In genomic region chr1:151175036-151175741, GRCh38 we compare ENCODE assay signal across 22 cellular contexts. TPM values are rescaled to one million over a fixed set of nuclear protein-coding genes. Genes with fewer than 3 reads are reported as not detected.
A peak's percentile ranks its signal among the peaks of the same experiment; 100 is the strongest.
DNase-seq lines count a peak whose midpoint lies in the region; ATAC-seq and TF ChIP-seq lines count a peak whose summit lies in the region.
"Had no signal": no experiment of that assay in that cellular context is flagged by ENCODE, and none has a peak within 500 bp of the region (broad histone marks: within the 10 kb centered on the region; RNA-seq: fewer than 3 reads in every experiment).

No MANE protein-coding gene starts in this region.

- intact Hi-C loops in CD4-positive, alpha-beta T cell (cut with DNase I, micrococcal nuclease), result no loop called here

- H3K27me3 ChIP-seq in CD4-positive, alpha-beta T cell (ENCODE audit: control insufficient read depth, insufficient read depth, low read length), result no peaks in the 10 kb centered on the region
- H3K27me3 ChIP-seq: BLaER1 had no signal

- H3K36me3 Mint-ChIP-seq in CD4-positive, alpha-beta T cell (ENCODE audit: low read depth), result peaks cover 85% of the 10 kb centered on the region
- peaks cover 91% of the 10 kb centered on the region for H3K36me3 Mint-ChIP-seq in activated T-helper 17 cell treated with anti-CD3 and anti-CD28 coated beads, Interleukin-2, amount 50 U/mL, for 72 hours (ENCODE audit: low read depth)

- H3K27ac Mint-ChIP-seq in CD4-positive, alpha-beta T cell, result peak overlapping the region; percentile 12
- H3K27ac Mint-ChIP-seq in activated T-helper 17 cell treated with anti-CD3 and anti-CD28 coated beads, Interleukin-2, amount 50 U/mL, for 72 hours, result peak overlapping the region; percentile 60
- H3K27ac Mint-ChIP-seq: activated T-helper 2 cell treated with anti-CD3 and anti-CD28 coated beads, Interferon-gamma antibody, Interleukin-2, Interleukin-4, amounts not matched to agents 10 μg/mL and 5 μg/mL and 100 μg/mL, durations not matched to agents 14 hours and 24 hours and 36 hours; mesothelial cell of epicardium had no signal

- H3K9me3 Mint-ChIP-seq in CD4-positive, alpha-beta T cell, result no peaks in the 10 kb centered on the region
- H3K9me3 Mint-ChIP-seq in activated T-helper 17 cell treated with anti-CD3 and anti-CD28 coated beads, Interleukin-2, amount 50 U/mL, for 72 hours, result no peaks in the 10 kb centered on the region
- H3K9me3 Mint-ChIP-seq: activated CD4-positive, alpha-beta T cell treated with anti-CD3 and anti-CD28 coated beads, Interleukin-2, amount 10 ng/mL, durations not matched to agents 24 days and 14 days; activated T-helper 2 cell treated with anti-CD3 and anti-CD28 coated beads, Interferon-gamma antibody, Interleukin-2, Interleukin-4, amounts not matched to agents 10 μg/mL and 5 μg/mL and 100 μg/mL, durations not matched to agents 14 hours and 24 hours and 36 hours; mesothelial cell of epicardium had no signal

- no peak overlapping the region for H3K4me3 Mint-ChIP-seq in CD4-positive, alpha-beta T cell
- no peak overlapping the region for H3K4me3 Mint-ChIP-seq in activated T-helper 17 cell treated with anti-CD3 and anti-CD28 coated beads, Interleukin-2, amount 50 U/mL, for 72 hours
- H3K4me3 Mint-ChIP-seq: activated CD4-positive, alpha-beta T cell treated with anti-CD3 and anti-CD28 coated beads, Interleukin-2, amount 10 ng/mL, durations not matched to agents 24 days and 14 days; mesothelial cell of epicardium had no signal

- POLR2A ChIA-PET in CD4-positive, alpha-beta T cell (lab: Charles Lee), result interaction anchor here (0.9 to 1.2 kb wide), 3 partner anchors 9 to 18 kb away, joined by 3 to 4 read pairs (median 3); partner anchors contain the start of genes LYSMD1, SCNM1 and VPS72

- in situ Hi-C loops in ACHN (cut with HindIII; ENCODE audit: low pct_ligation_motif_present, low pct_unique_long_range_greater_than_20kb, low sequenced_read_pairs), result no loop called here

- no peak overlapping the region for H3K27ac ChIP-seq in CD4-positive, alpha-beta T cell (ENCODE audit: low read depth, low read length)
- H3K27ac ChIP-seq: BLaER1, epithelial cell of prostate, KMS-11 had no signal

- CTCF ChIA-PET in CD4-positive, alpha-beta T cell (lab: Charles Lee), result no interaction called here

- H3K4me1 Mint-ChIP-seq in CD4-positive, alpha-beta T cell (ENCODE audit: low read depth), result no peaks in the 10 kb centered on the region
- H3K4me1 Mint-ChIP-seq in activated T-helper 17 cell treated with anti-CD3 and anti-CD28 coated beads, Interleukin-2, amount 50 U/mL, for 72 hours, result no peaks in the 10 kb centered on the region
- H3K4me1 Mint-ChIP-seq: mesothelial cell of epicardium had no signal

- no peaks in the 10 kb centered on the region for H3K27me3 Mint-ChIP-seq in CD4-positive, alpha-beta T cell
- no peaks in the 10 kb centered on the region for H3K27me3 Mint-ChIP-seq in activated T-helper 17 cell treated with anti-CD3 and anti-CD28 coated beads, Interleukin-2, amount 50 U/mL, for 72 hours
- H3K27me3 Mint-ChIP-seq: activated CD4-positive, alpha-beta T cell treated with anti-CD3 and anti-CD28 coated beads, Interleukin-2, amount 10 ng/mL, durations not matched to agents 24 days and 14 days had no signal

- ATAC-seq in CD4-positive, alpha-beta T cell (ENCODE audit: poor library complexity), result no peak
- ATAC-seq in activated T-helper 17 cell treated with anti-CD3 and anti-CD28 coated beads, Interleukin-2, amount 50 U/mL, for 72 hours (replicated peaks), result no peak
- ATAC-seq in GM21825 (IDR thresholded peaks at IDR 0.05; ENCODE audit: unreplicated experiment), result no peak
- no peak for ATAC-seq in GM21717 (IDR thresholded peaks at IDR 0.05; ENCODE audit: unreplicated experiment)

- no peak for TF ChIP-seq CTCF in CD4-positive, alpha-beta T cell (IDR thresholded peaks at IDR 0.05)

- DNase-seq in CD4-positive, alpha-beta T cell, result no peak
- DNase-seq in globus pallidus (ENCODE audit: low spot score), result peak; percentile 91
- peak; percentile 65 for DNase-seq in occipital lobe (lab: John Stamatoyannopoulos, UW)
- no peak for DNase-seq in ACHN
- no peak for DNase-seq in NCI-H187 treated with DMSO at 0.1 percent for 48 hours (lab: John Stamatoyannopoulos, UW)
- DNase-seq: activated CD4-positive, alpha-beta T cell treated with anti-CD3 and anti-CD28 coated beads, Interleukin-2, amount 10 ng/mL, durations not matched to agents 24 days and 14 days; cerebellar nuclear complex; GOT3; NCI-H187; NCI-H748 treated with DMSO at 0.1 percent for 48 hours; stimulated activated CD4-positive, alpha-beta T cell treated with anti-CD3 and anti-CD28 coated beads, Interleukin-4, amount 100 ng/mL, for 4 hours; stimulated activated naive CD4-positive, alpha-beta T cell treated with Interleukin-2 at 50 U/mL for 16 hours; T-helper 9 cell had no signal

- no peaks in the 10 kb centered on the region for H3K9me3 ChIP-seq in CD4-positive, alpha-beta T cell (ENCODE audit: control insufficient read depth, low read length)
- H3K9me3 ChIP-seq: BLaER1 had no signal

RNA-seq across cellular contexts. Expression of gene TMOD4, which starts 0.6 kb away (rescaled TPM):
- 1 to 10 TPM in 1 of 2 experiments, not detected in 1; 1.6 TPM for total RNA-seq in CD4-positive, alpha-beta T cell
- total RNA-seq in activated T-helper 17 cell treated with anti-CD3 and anti-CD28 coated beads, Interleukin-2, amount 50 U/mL, for 72 hours, result 1 to 10 TPM in 1 of 2 donors, under 1 TPM in 1; 0.82 to 1.5 TPM
- total RNA-seq in occipital lobe, result not detected
- total RNA-seq: pulmonary artery endothelial cell had no signal

RNA-seq across cellular contexts. Expression of gene SCNM1, which starts 9.2 kb away (rescaled TPM):
- total RNA-seq in CD4-positive, alpha-beta T cell, result 10 to 100 TPM; 35.2 to 35.7 TPM
- total RNA-seq in activated T-helper 17 cell treated with anti-CD3 and anti-CD28 coated beads, Interleukin-2, amount 50 U/mL, for 72 hours, result 10 to 100 TPM; 55.3 to 69.4 TPM
- total RNA-seq in occipital lobe, result 35.6 TPM

RNA-seq across cellular contexts. Expression of gene LYSMD1, which starts 9.5 kb away (rescaled TPM):
- under 1 TPM; 0.55 to 0.67 TPM for total RNA-seq in CD4-positive, alpha-beta T cell
- total RNA-seq in activated T-helper 17 cell treated with anti-CD3 and anti-CD28 coated beads, Interleukin-2, amount 50 U/mL, for 72 hours, result 10 to 100 TPM in 1 of 2 donors, 1 to 10 TPM in 1; 7.9 to 15.7 TPM
- total RNA-seq in occipital lobe, result 16.4 TPM

RNA-seq across cellular contexts. Expression of gene VPS72, which starts 14.8 kb away (rescaled TPM):
- 10 to 100 TPM; 12.7 to 17.2 TPM for total RNA-seq in CD4-positive, alpha-beta T cell
- 10 to 100 TPM; 62.2 to 77.9 TPM for total RNA-seq in activated T-helper 17 cell treated with anti-CD3 and anti-CD28 coated beads, Interleukin-2, amount 50 U/mL, for 72 hours
- total RNA-seq in occipital lobe, result 75.3 TPM

RNA-seq across cellular contexts. Expression of gene TNFAIP8L2, which starts 18.7 kb away (rescaled TPM):
- total RNA-seq in CD4-positive, alpha-beta T cell, result under 1 TPM; 0.70 to 0.74 TPM
- 10 to 100 TPM; 12.0 to 22.9 TPM for total RNA-seq in activated T-helper 17 cell treated with anti-CD3 and anti-CD28 coated beads, Interleukin-2, amount 50 U/mL, for 72 hours
- total RNA-seq in occipital lobe, result 0.78 TPM
- total RNA-seq: mesothelial cell of epicardium had no signal

Comparison
In these comparisons a context has a peak if more than half of its experiments do, and no peak if none do; other contexts are left out.
1. DNase-seq: peak in globus pallidus (single experiment) and occipital lobe (single experiment); none in CD4-positive, alpha-beta T cell (0 of 10), ACHN (single experiment) and NCI-H187 treated with DMSO at 0.1 percent for 48 hours (single experiment).
2. RNA of gene LYSMD1, which starts 9.5 kb away (total RNA-seq): 16.4 TPM in occipital lobe (single experiment) and 7.9 to 15.7 TPM in activated T-helper 17 cell treated with anti-CD3 and anti-CD28 coated beads, Interleukin-2, amount 50 U/mL, for 72 hours; 0.55 to 0.67 TPM in CD4-positive, alpha-beta T cell; every median in the first group is over 4 times any median in the second.